In genomic region chr12:101305226-101305779, GRCh38 we compare ENCODE assay signal across 23 cellular contexts.
"Had no signal": no experiment of that assay in that cellular context is flagged by ENCODE, and none has a peak within 500 bp of the region (broad histone marks: within the 10 kb centered on the region; RNA-seq: fewer than 3 reads in every experiment).

No MANE protein-coding gene starts in this region.

- ATAC-seq: activated CD8-positive, alpha-beta T cell treated with anti-CD3 and anti-CD28 coated beads for 36 hours had no signal

- H3K4me3 Mint-ChIP-seq: activated CD8-positive, alpha-beta T cell treated with anti-CD3 and anti-CD28 coated beads for 36 hours; activated naive CD4-positive, alpha-beta T cell treated with anti-CD3 and anti-CD28 coated beads, Interleukin-2, amount 10 ng/mL, durations not matched to agents 7 days and 5 days; activated naive CD8-positive, alpha-beta T cell treated with anti-CD3 and anti-CD28 coated beads for 36 hours; activated T-cell treated with anti-CD3 and anti-CD28 coated beads, Interleukin-2, amount 50 U/mL, for 72 hours; T-helper 1 cell treated with Interleukin-12 subunit alpha and Interleukin-12 subunit beta and Interleukin-4 antibody, amounts not matched to agents 30 μg/mL and 1 μg/mL, for 36 hours had no signal

- H3K4me1 ChIP-seq: Peyer's patch had no signal

- H3K27ac ChIP-seq: coronary artery, Peyer's patch had no signal

- H3K27ac Mint-ChIP-seq: activated CD8-positive, alpha-beta T cell treated with anti-CD3 and anti-CD28 coated beads for 36 hours; activated naive CD8-positive, alpha-beta T cell treated with anti-CD3 and anti-CD28 coated beads for 36 hours; activated T-cell treated with anti-CD3 and anti-CD28 coated beads, Interleukin-2, amount 50 U/mL, for 72 hours; T-helper 1 cell treated with Interleukin-12 subunit alpha and Interleukin-12 subunit beta and Interleukin-4 antibody, amounts not matched to agents 30 μg/mL and 1 μg/mL, for 36 hours had no signal

- H3K4me3 ChIP-seq: coronary artery, Peyer's patch had no signal

- H3K27me3 ChIP-seq: Peyer's patch had no signal

- DNase-seq: activated CD4-positive, alpha-beta T cell treated with anti-CD3 and anti-CD28 coated beads, Interleukin-2, amount 50 U/mL, for 1 hour; activated CD4-positive, CD25-positive, alpha-beta regulatory T cell; activated CD8-positive, alpha-beta memory T cell treated with anti-CD3 and anti-CD28 coated beads, Interleukin-2, amount 50 U/mL, for 4 hours; activated CD8-positive, alpha-beta T cell treated with anti-CD3 and anti-CD28 coated beads for 36 hours; activated gamma-delta T cell treated with Interleukin-2 at 50 U/mL for 16 hours; activated naive CD4-positive, alpha-beta T cell treated with anti-CD3 and anti-CD28 coated beads, Interleukin-2, amount 10 ng/mL, durations not matched to agents 7 days and 5 days; activated naive CD8-positive, alpha-beta T cell treated with anti-CD3 and anti-CD28 coated beads for 36 hours; activated T-cell treated with anti-CD3 and anti-CD28 coated beads, Interleukin-2, amount 50 U/mL, for 72 hours; central memory CD4-positive, alpha-beta T cell; Kasumi-1; NCI-H1105; NCI-H1436; NCI-H1694 treated with DMSO at 0.1 percent for 48 hours; NCI-H2029 treated with DMSO at 0.1 percent for 48 hours; NCI-H345; NCI-H510A; NCI-H526 treated with DMSO at 0.1 percent for 48 hours; Peyer's patch; SHP77; T-helper 9 cell had no signal

- H3K4me1 Mint-ChIP-seq: activated naive CD4-positive, alpha-beta T cell treated with anti-CD3 and anti-CD28 coated beads, Interleukin-2, amount 10 ng/mL, durations not matched to agents 7 days and 5 days; activated naive CD8-positive, alpha-beta T cell treated with anti-CD3 and anti-CD28 coated beads for 36 hours had no signal

- H3K27me3 Mint-ChIP-seq: activated CD8-positive, alpha-beta T cell treated with anti-CD3 and anti-CD28 coated beads for 36 hours; activated naive CD4-positive, alpha-beta T cell treated with anti-CD3 and anti-CD28 coated beads, Interleukin-2, amount 10 ng/mL, durations not matched to agents 7 days and 5 days; activated naive CD8-positive, alpha-beta T cell treated with anti-CD3 and anti-CD28 coated beads for 36 hours had no signal

- H3K9me3 Mint-ChIP-seq: activated CD8-positive, alpha-beta T cell treated with anti-CD3 and anti-CD28 coated beads for 36 hours; activated naive CD4-positive, alpha-beta T cell treated with anti-CD3 and anti-CD28 coated beads, Interleukin-2, amount 10 ng/mL, durations not matched to agents 7 days and 5 days; activated naive CD8-positive, alpha-beta T cell treated with anti-CD3 and anti-CD28 coated beads for 36 hours; activated T-cell treated with anti-CD3 and anti-CD28 coated beads, Interleukin-2, amount 50 U/mL, for 72 hours; activated T-helper 2 cell treated with anti-CD3 and anti-CD28 coated beads, Interferon-gamma antibody, Interleukin-2, Interleukin-4, amounts not matched to agents 10 μg/mL and 5 μg/mL and 100 μg/mL, durations not matched to agents 14 hours and 24 hours and 36 hours; T-helper 1 cell treated with Interleukin-12 subunit alpha and Interleukin-12 subunit beta and Interleukin-4 antibody, amounts not matched to agents 30 μg/mL and 1 μg/mL, for 36 hours had no signal

- H3K9me3 ChIP-seq: Peyer's patch had no signal
